Comparison of ENCODE assay signal across 8 cellular contexts in genomic region chr15:82999905-83000671, GRCh38. TPM values are rescaled to one million over a fixed set of nuclear protein-coding genes. Genes with fewer than 3 reads are reported as not detected.
DNase-seq lines count a peak whose midpoint lies in the region; ATAC-seq and TF ChIP-seq lines count a peak whose summit lies in the region.

No MANE protein-coding gene starts in this region.

- H3K36me3 ChIP-seq in transverse colon, result peaks cover 0 to 12% (median 3%) of the 10 kb centered on the region in 4 donors

- no peaks in the 10 kb centered on the region for H3K27me3 Mint-ChIP-seq in T-helper 1 cell treated with Interleukin-12 subunit alpha and Interleukin-12 subunit beta and Interleukin-4 antibody, amounts not matched to agents 30 μg/mL and 1 μg/mL, for 36 hours (ENCODE audit: low read depth)
- H3K27me3 Mint-ChIP-seq in dendritic cell treated with granulocyte-macrophage colony-stimulating factor and Interleukin-4, amounts not matched to agents 40 ng/mL and 50 ng/mL, for 4 days, result no peaks in the 10 kb centered on the region

- H3K27ac Mint-ChIP-seq in T-helper 1 cell treated with Interleukin-12 subunit alpha and Interleukin-12 subunit beta and Interleukin-4 antibody, amounts not matched to agents 30 μg/mL and 1 μg/mL, for 36 hours, result peak overlapping the region; percentile 53
- H3K27ac Mint-ChIP-seq in dendritic cell treated with granulocyte-macrophage colony-stimulating factor and Interleukin-4, amounts not matched to agents 40 ng/mL and 50 ng/mL, for 4 days, result peak overlapping the region; percentile 68

- H3K36me3 Mint-ChIP-seq in T-helper 1 cell treated with Interleukin-12 subunit alpha and Interleukin-12 subunit beta and Interleukin-4 antibody, amounts not matched to agents 30 μg/mL and 1 μg/mL, for 36 hours (ENCODE audit: low read depth), result peaks cover 5% of the 10 kb centered on the region
- H3K36me3 Mint-ChIP-seq in dendritic cell treated with granulocyte-macrophage colony-stimulating factor and Interleukin-4, amounts not matched to agents 40 ng/mL and 50 ng/mL, for 4 days (ENCODE audit: low read depth), result peaks cover 5% of the 10 kb centered on the region

- peaks cover 0 to 9% (median 3%) of the 10 kb centered on the region in 4 donors for H3K4me1 ChIP-seq in transverse colon

- no peaks in the 10 kb centered on the region for H3K9me3 Mint-ChIP-seq in T-helper 1 cell treated with Interleukin-12 subunit alpha and Interleukin-12 subunit beta and Interleukin-4 antibody, amounts not matched to agents 30 μg/mL and 1 μg/mL, for 36 hours
- no peaks in the 10 kb centered on the region for H3K9me3 Mint-ChIP-seq in dendritic cell treated with granulocyte-macrophage colony-stimulating factor and Interleukin-4, amounts not matched to agents 40 ng/mL and 50 ng/mL, for 4 days

- 8 to 22% methylated on average over 5 to 6 of the region's 6 CpGs for WGBS in transverse colon (ENCODE audit: low coverage in 1 of 2), 2 donors

- peak overlapping the region in 2 of 4 donors; percentile 32 to 33 for H3K27ac ChIP-seq in transverse colon

- DNase-seq in NCI-H2107 treated with DMSO at 0.1 percent for 48 hours (lab: John Stamatoyannopoulos, UW; ENCODE audit: unreplicated experiment), result peak; percentile 13
- DNase-seq in NCI-H2107 (lab: John Stamatoyannopoulos, UW), result no peak
- peak; percentile 61 for DNase-seq in M059J (ENCODE audit: low read depth)
- peak; percentile 66 to 80 for DNase-seq in lung microvascular endothelial cell (ENCODE audit: low read depth in 2 of 2)
- no peak for DNase-seq in transverse colon

- H3K4me3 ChIP-seq in transverse colon, result peak overlapping the region in 1 of 4 donors; percentile 31

- intact Hi-C loops in dendritic cell treated with granulocyte-macrophage colony-stimulating factor and Interleukin-4, amounts not matched to agents 40 ng/mL and 50 ng/mL, for 4 days (cut with micrococcal nuclease), result loop anchor here (5.0 to 10.0 kb wide), 3 partner anchors 153 to 465 kb away; no protein-coding TSS in a partner anchor
- intact Hi-C loops in transverse colon (cut with DNase I; ENCODE audit: low total_unique reads), result loop anchor here (10.0 kb wide), 1 partner anchor 145 kb away; no protein-coding TSS in a partner anchor

- peak overlapping the region; percentile 73 for H3K4me3 Mint-ChIP-seq in T-helper 1 cell treated with Interleukin-12 subunit alpha and Interleukin-12 subunit beta and Interleukin-4 antibody, amounts not matched to agents 30 μg/mL and 1 μg/mL, for 36 hours
- peak overlapping the region; percentile 79 for H3K4me3 Mint-ChIP-seq in dendritic cell treated with granulocyte-macrophage colony-stimulating factor and Interleukin-4, amounts not matched to agents 40 ng/mL and 50 ng/mL, for 4 days

- in situ Hi-C loops in transverse colon (cut with MboI; ENCODE audit: low pct_ligation_motif_present in 1 of 4, low pct_unique_long_range_greater_than_20kb in 1 of 4, low sequenced_read_pairs in 3 of 4), result loop anchor here (10.0 to 25.0 kb wide), 3 partner anchors 145 to 463 kb away; partner anchors contain the start of gene RPS17 (in 4 of the 4)

- no peak for TF ChIP-seq POLR2A in transverse colon (IDR thresholded peaks at IDR 0.05)

- H3K9me3 ChIP-seq in transverse colon, result no peaks in the 10 kb centered on the region

- TF ChIP-seq EP300 in transverse colon (IDR thresholded peaks at IDR 0.05; ENCODE audit: low read depth), result no peak

- no peaks in the 10 kb centered on the region for H3K27me3 ChIP-seq in transverse colon

- TF ChIP-seq CTCF in transverse colon (IDR thresholded peaks at IDR 0.05), result peak; percentile 19 to 41 (median 26)

- H3K4me1 Mint-ChIP-seq in T-helper 1 cell treated with Interleukin-12 subunit alpha and Interleukin-12 subunit beta and Interleukin-4 antibody, amounts not matched to agents 30 μg/mL and 1 μg/mL, for 36 hours (ENCODE audit: low read depth), result peaks cover 8% of the 10 kb centered on the region
- H3K4me1 Mint-ChIP-seq in dendritic cell treated with granulocyte-macrophage colony-stimulating factor and Interleukin-4, amounts not matched to agents 40 ng/mL and 50 ng/mL, for 4 days (ENCODE audit: low read depth), result peaks cover 7% of the 10 kb centered on the region

- ATAC-seq in GM21576 (IDR thresholded peaks at IDR 0.05; ENCODE audit: unreplicated experiment), result peak; percentile 60

RNA-seq across cellular contexts. Expression of gene C15orf40, which starts 11.4 kb away (rescaled TPM):
- total RNA-seq in M059J (2014; rRNA removed; shearing (Covaris generic)), result 12.0 and 15.3 TPM in 2 replicates
- total RNA-seq in lung microvascular endothelial cell, result 11.1 and 12.2 TPM in 2 replicates
- total RNA-seq in transverse colon, result 10 to 100 TPM; 10.6 to 42.8 (median 18.9) TPM

RNA-seq across cellular contexts. Expression of gene RAMAC, which starts 14.1 kb away (rescaled TPM):
- total RNA-seq in M059J (2014; rRNA removed; shearing (Covaris generic)), result 40.7 and 44.8 TPM in 2 replicates
- total RNA-seq in lung microvascular endothelial cell, result 19.6 and 27.6 TPM in 2 replicates
- 10 to 100 TPM in 2 of 4 donors, 1 to 10 TPM in 2; 2.6 to 16.8 (median 10.6) TPM for total RNA-seq in transverse colon

RNA-seq across cellular contexts. Expression of gene HOMER2, which starts 47.6 kb away (rescaled TPM):
- total RNA-seq in M059J (2014; rRNA removed; shearing (Covaris generic)), result 5.5 and 7.6 TPM in 2 replicates
- 0.20 and 0.22 TPM in 2 replicates for total RNA-seq in lung microvascular endothelial cell
- 10 to 100 TPM in 1 of 4 donors, 1 to 10 TPM in 2, under 1 TPM in 1; 0.40 to 25.1 (median 6.1) TPM for total RNA-seq in transverse colon

Comparison
In these comparisons a context has a peak if more than half of its experiments do, and no peak if none do; other contexts are left out.
1. DNase-seq: peak in NCI-H2107 treated with DMSO at 0.1 percent for 48 hours (single experiment), M059J (single experiment) and lung microvascular endothelial cell (2 of 2); none in NCI-H2107 (single experiment) and transverse colon (single experiment).